1 cellular context compared by ENCODE assay signal in the genomic region with DNA sequence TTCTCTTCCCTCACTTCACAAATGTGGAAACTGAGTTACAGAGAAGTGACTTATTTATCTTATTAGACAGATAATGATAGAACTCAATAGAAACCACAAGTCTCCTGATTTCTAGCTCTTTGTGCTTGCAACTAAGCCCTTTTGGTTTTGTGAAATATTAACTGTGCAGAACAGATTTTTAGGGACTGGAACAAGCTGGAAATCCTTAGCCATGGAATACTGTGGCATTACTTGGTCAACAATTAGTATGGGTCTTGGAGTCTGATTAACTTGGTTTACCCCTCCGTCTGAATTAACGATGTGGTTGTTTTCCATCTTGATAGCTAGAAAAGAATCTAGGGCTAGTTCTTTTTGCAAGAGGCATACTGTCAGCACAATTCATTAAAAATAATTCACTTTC.
TF ChIP-seq lines count a peak whose summit lies in the region.

No MANE protein-coding gene starts in this region.

TF ChIP-seq in HepG2, 621 proteins besides CTCF, POLR2A, EP300 and RAD21:
- TF ChIP-seq ZNF891 (CRISPR knock-in tag; IDR thresholded peaks at IDR 0.05) (no peak), ZBTB40 (IDR thresholded peaks at IDR 0.05) (no peak), ZBTB40 (CRISPR knock-in tag; IDR thresholded peaks at IDR 0.05) (no peak), ATF7 (IDR thresholded peaks at IDR 0.05) (no peak), ATF7 (CRISPR knock-in tag; IDR thresholded peaks at IDR 0.05) (no peak), ZNF136 (CRISPR knock-in tag; IDR thresholded peaks at IDR 0.05; ENCODE audit: low read depth) (no peak), ZNF362 (CRISPR knock-in tag; IDR thresholded peaks at IDR 0.05; ENCODE audit: borderline replicate concordance) (no peak), ARNTL (CRISPR knock-in tag; IDR thresholded peaks at IDR 0.05) (no peak)
TF ChIP-seq in HepG2: peak in this region for 0.
